In genomic region chr12:105562727-105563072, GRCh38 we compare ENCODE assay signal across 1 cellular context.
TF ChIP-seq lines count a peak whose summit lies in the region.

No MANE protein-coding gene starts in this region.

TF ChIP-seq in HCT116, 20 proteins besides CTCF, POLR2A, EP300 and RAD21 (continued from another document):
- TF ChIP-seq SP1 (IDR thresholded peaks at IDR 0.05; ENCODE audit: low read depth) (no peak), EZH2 (IDR thresholded peaks at IDR 0.05) (no peak), ATF3 (IDR thresholded peaks at IDR 0.05) (no peak)
